In genomic region chr1:5271264-5271663, GRCh38 we compare ENCODE assay signal across 18 cellular contexts.
A peak's percentile ranks its signal among the peaks of the same experiment; 100 is the strongest.
DNase-seq lines count a peak whose midpoint lies in the region; ATAC-seq, FAIRE-seq and TF ChIP-seq lines count a peak whose summit lies in the region.
"Had no signal": no experiment of that assay in that cellular context is flagged by ENCODE, and none has a peak within 500 bp of the region (broad histone marks: within the 10 kb centered on the region; RNA-seq: fewer than 3 reads in every experiment).

No MANE protein-coding gene starts in this region.

- FAIRE-seq in H54 (lab: Jason Lieb, UNC) = no peak
- FAIRE-seq: GM12892, HepG2, HTR-8/SVneo had no signal

- no peak for TF ChIP-seq CTCF in body of pancreas (IDR thresholded peaks at IDR 0.05)
- no peak for TF ChIP-seq CTCF in type B pancreatic cell (conservative IDR thresholded peaks at IDR 0.05)

- no peaks in the 10 kb centered on the region for H3K36me3 ChIP-seq in body of pancreas (replicated peaks in 1 of 2; ENCODE audit: insufficient read depth in 1 of 2, low read depth in 2 of 2)
- H3K36me3 ChIP-seq: BLaER1 treated with 17β-estradiol and CSF1 and Interleukin-3, amounts not matched to agents 10 nM and 100 nM; HAP-1 had no signal

- intact Hi-C loops in body of pancreas (cut with DNase I) = no loop called here

- H3K27ac ChIP-seq in body of pancreas = no peak overlapping the region
- H3K27ac ChIP-seq: BLaER1 treated with 17β-estradiol and CSF1 and Interleukin-3, amounts not matched to agents 10 nM and 100 nM had no signal

- TF ChIP-seq POLR2A in body of pancreas (IDR thresholded peaks at IDR 0.05) (no peak), H54 (IDR thresholded peaks at IDR 0.05; ENCODE audit: low read depth, low read length) (no peak)

- no peaks in the 10 kb centered on the region for H3K9me3 Mint-ChIP-seq in type B pancreatic cell

- H3K4me3 ChIP-seq in body of pancreas = no peak overlapping the region
- H3K4me3 ChIP-seq: BLaER1 treated with 17β-estradiol and CSF1 and Interleukin-3, amounts not matched to agents 10 nM and 100 nM; HAP-1 had no signal

- H3K36me3 Mint-ChIP-seq in type B pancreatic cell = no peaks in the 10 kb centered on the region
- H3K36me3 Mint-ChIP-seq: CD4-positive, CD25-positive, alpha-beta regulatory T cell had no signal

- H3K4me1 Mint-ChIP-seq in type B pancreatic cell (ENCODE audit: unreplicated experiment) = no peaks in the 10 kb centered on the region

- no peaks in the 10 kb centered on the region for H3K4me1 ChIP-seq in body of pancreas
- H3K4me1 ChIP-seq: HAP-1 had no signal

- peak; percentile 16 for DNase-seq in NCI-H345 (lab: John Stamatoyannopoulos, UW)
- no peak for DNase-seq in NCI-H345 treated with DMSO at 0.1 percent for 48 hours (lab: John Stamatoyannopoulos, UW; ENCODE audit: unreplicated experiment)
- peak; percentile 90 for DNase-seq in NCI-H2029 (lab: John Stamatoyannopoulos, UW)
- peak in 3 of 4 donors; percentile 41 to 74 (median 58) for DNase-seq in body of pancreas
- peak; percentile 2 for DNase-seq in myocyte (ENCODE audit: low read depth)
- DNase-seq in H54 (ENCODE audit: insufficient read length, low spot score) = no peak
- DNase-seq in type B pancreatic cell (ENCODE audit: extremely low spot score, unreplicated experiment) = no peak
- DNase-seq: ACHN; CD4-positive, CD25-positive, alpha-beta regulatory T cell; DND-41; GDM1; GOT3 had no signal

- H3K9me3 ChIP-seq in body of pancreas = no peaks in the 10 kb centered on the region
- H3K9me3 ChIP-seq: HAP-1 had no signal

- no peak for ATAC-seq in body of pancreas
- no peak for ATAC-seq in HG03460 (IDR thresholded peaks at IDR 0.05; ENCODE audit: unreplicated experiment)
- ATAC-seq: HepG2 had no signal

- no peak overlapping the region for H3K27ac Mint-ChIP-seq in type B pancreatic cell

- 24 to 53% methylated on average over 2 of the region's 2 CpGs for WGBS in body of pancreas, 2 donors

- no peaks in the 10 kb centered on the region for H3K27me3 ChIP-seq in body of pancreas
- H3K27me3 ChIP-seq: BLaER1 treated with 17β-estradiol and CSF1 and Interleukin-3, amounts not matched to agents 10 nM and 100 nM had no signal

- H3K4me3 Mint-ChIP-seq in type B pancreatic cell = no peak overlapping the region
- H3K4me3 Mint-ChIP-seq: CD4-positive, CD25-positive, alpha-beta regulatory T cell had no signal

- H3K27me3 Mint-ChIP-seq in type B pancreatic cell = peaks cover 44% of the 10 kb centered on the region
- H3K27me3 Mint-ChIP-seq: CD4-positive, CD25-positive, alpha-beta regulatory T cell had no signal

Comparison
In these comparisons a context has a peak if more than half of its experiments do, and no peak if none do; other contexts are left out.
1. DNase-seq: peak in NCI-H345 (single experiment), NCI-H2029 (single experiment), body of pancreas (3 of 4) and myocyte (single experiment); none in NCI-H345 treated with DMSO at 0.1 percent for 48 hours (single experiment), H54 (single experiment) and type B pancreatic cell (single experiment).